Comparison of ENCODE assay signal across 1 cellular context in the genomic region with DNA sequence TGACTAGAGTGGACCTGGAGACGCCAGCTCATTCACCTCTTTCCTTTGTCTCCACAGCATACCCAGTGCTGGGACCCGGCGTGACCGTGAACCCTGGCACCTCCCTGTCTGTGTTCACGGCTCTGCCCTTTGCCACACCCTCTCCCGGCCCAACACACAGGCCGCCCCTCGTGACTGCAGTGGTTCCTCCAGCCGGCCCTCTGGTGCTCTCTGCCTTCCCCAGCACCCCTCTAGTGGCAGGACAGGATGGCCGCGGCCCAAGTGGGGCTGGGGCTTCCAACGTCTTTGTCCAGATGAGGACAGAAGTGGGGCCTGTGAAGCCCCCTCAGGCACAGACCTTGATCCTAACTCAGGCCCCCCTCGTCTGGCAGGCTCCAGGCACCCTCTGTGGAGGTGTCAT.
TF ChIP-seq lines count a peak whose summit lies in the region.

No MANE protein-coding gene starts in this region.

TF ChIP-seq in K562, 482 proteins besides CTCF, POLR2A, EP300 and RAD21:
- TF ChIP-seq POLR2G (IDR thresholded peaks at IDR 0.05; ENCODE audit: low read depth, low read length), result 0 out of 2 replicates have a peak, but pooled peaks have one; percentile 14
